In the genomic region with DNA sequence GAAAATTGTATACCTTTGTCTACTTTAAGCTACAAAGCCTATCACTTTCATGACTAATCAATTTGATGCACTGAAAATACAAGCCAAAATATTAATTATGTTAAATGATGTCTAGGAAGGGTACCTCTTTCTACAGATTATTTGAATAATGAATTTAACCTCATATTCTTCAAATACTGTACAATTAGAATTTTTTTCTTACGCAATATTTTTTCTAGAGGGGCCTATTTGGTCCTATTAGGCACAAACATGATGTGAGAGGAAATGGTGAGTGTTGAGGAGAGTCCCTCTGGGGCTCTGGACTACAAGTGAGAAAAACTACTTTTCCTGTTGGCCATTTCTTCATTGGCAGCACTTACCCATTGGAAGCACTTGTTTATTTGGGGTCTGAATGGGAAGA, we compare ENCODE assay signal across 37 cellular contexts. TPM values are rescaled to one million over a fixed set of nuclear protein-coding genes. Genes with fewer than 3 reads are reported as not detected.
"Had no signal": no experiment of that assay in that cellular context is flagged by ENCODE, and none has a peak within 500 bp of the region (broad histone marks: within the 10 kb centered on the region; RNA-seq: fewer than 3 reads in every experiment).

No MANE protein-coding gene starts in this region.

- H3K9me3 ChIP-seq: MG63 had no signal

- DNase-seq: Karpas-422, Kasumi-1, MG63, MM.1S, MV-4-11, NCI-H1048, NCI-H1092, NCI-H1092 treated with DMSO at 0.1 percent for 48 hours, NCI-H1105, NCI-H1105 treated with DMSO at 0.1 percent for 48 hours, NCI-H1417, NCI-H1417 treated with DMSO at 0.1 percent for 48 hours, NCI-H1436, NCI-H1436 treated with DMSO at 0.1 percent for 48 hours, NCI-H146, NCI-H1694, NCI-H1694 treated with DMSO at 0.1 percent for 48 hours, NCI-H187, NCI-H187 treated with DMSO at 0.1 percent for 48 hours, NCI-H1930, NCI-H2029, NCI-H2029 treated with DMSO at 0.1 percent for 48 hours, NCI-H2081, NCI-H2081 treated with DMSO at 0.1 percent for 48 hours, NCI-H2107, NCI-H2171, NCI-H2171 treated with DMSO at 0.1 percent for 48 hours, NCI-H2227 treated with DMSO at 0.1 percent for 48 hours, NCI-H226, NCI-H345, NCI-H446, NCI-H446 treated with DMSO at 0.1 percent for 48 hours, NCI-H510A, NCI-H510A treated with DMSO at 0.1 percent for 48 hours, NCI-H524 had no signal

- H3K4me3 ChIP-seq: MG63 had no signal

- H3K36me3 ChIP-seq: MG63 had no signal

RNA-seq across cellular contexts. Expression of a gene that starts 5.4 kb away (rescaled TPM):
- total RNA-seq: LHCN-M2, MCF 10A had no signal
